Comparison of ENCODE assay signal across 7 cellular contexts in genomic region chr4:24980064-24980690, GRCh38.
DNase-seq lines count a peak whose midpoint lies in the region; ATAC-seq and TF ChIP-seq lines count a peak whose summit lies in the region.

No MANE protein-coding gene starts in this region.

- no peak overlapping the region for H3K9ac ChIP-seq in muscle layer of colon (ENCODE audit: low read length)

- H3K4me1 ChIP-seq in muscle layer of colon (ENCODE audit: insufficient read depth, low read length), result peaks cover 4% of the 10 kb centered on the region

- peak; percentile 71 for ATAC-seq in HG03064 (IDR thresholded peaks at IDR 0.05; ENCODE audit: low read depth, unreplicated experiment)

- DNase-seq in GM12865 (ENCODE audit: low read depth) (peak; percentile 76), NCI-H774 (lab: John Stamatoyannopoulos, UW) (peak; percentile 65), epithelial cell of esophagus (ENCODE audit: low read depth) (peak; percentile 62)
- DNase-seq in activated CD8-positive, alpha-beta memory T cell treated with anti-CD3 and anti-CD28 coated beads for 4 hours (ENCODE audit: low read depth in 2 of 2), result peak; percentile 8 to 10
- peak; percentile 2 to 60 (median 14) for DNase-seq in stimulated activated naive CD4-positive, alpha-beta T cell (lab: John Stamatoyannopoulos, UW)

- no peaks in the 10 kb centered on the region for H3K9me3 ChIP-seq in muscle layer of colon (ENCODE audit: low read length)

- H3K27me3 ChIP-seq in muscle layer of colon (ENCODE audit: control insufficient read depth in 1 of 2, insufficient read depth in 2 of 2, low read length in 2 of 2), result no peaks in the 10 kb centered on the region

- no peak overlapping the region for H3K27ac ChIP-seq in muscle layer of colon (ENCODE audit: low read depth, low read length)

- H3K4me3 ChIP-seq in GM12865 (ENCODE audit: low read depth, low read length) (no peak overlapping the region), epithelial cell of esophagus (ENCODE audit: low read length) (no peak overlapping the region), muscle layer of colon (ENCODE audit: low read depth in 1 of 2, low read length in 2 of 2) (peak overlapping the region; percentile 14 to 32)

- TF ChIP-seq CTCF in GM12865 (IDR thresholded peaks at IDR 0.05; ENCODE audit: insufficient read depth, low read depth, low read length, missing control alignments) (peak; percentile 86), epithelial cell of esophagus (IDR thresholded peaks at IDR 0.05; ENCODE audit: insufficient read depth, low read depth, low read length, missing control alignments) (peak; percentile 93)

- H3K36me3 ChIP-seq in muscle layer of colon (ENCODE audit: insufficient read depth, low read length), result no peaks in the 10 kb centered on the region

Comparison
In these comparisons a context has a peak if more than half of its experiments do, and no peak if none do; other contexts are left out.
1. DNase-seq: peak in every context shown above with its lines; median percentile 76 in GM12865; 65 in NCI-H774; 62 in epithelial cell of esophagus; 14 in stimulated activated naive CD4-positive, alpha-beta T cell; 9 in activated CD8-positive, alpha-beta memory T cell treated with anti-CD3 and anti-CD28 coated beads for 4 hours.
2. H3K4me3 ChIP-seq: peak in muscle layer of colon (2 of 2); none in GM12865 (single experiment) and epithelial cell of esophagus (single experiment).